In genomic region chr10:132052124-132052523, GRCh38 we compare ENCODE assay signal across 1 cellular context.
A peak's percentile ranks its signal among the peaks of the same experiment; 100 is the strongest.
TF ChIP-seq lines count a peak whose summit lies in the region.

No MANE protein-coding gene starts in this region.

TF ChIP-seq in A549, 52 proteins besides CTCF, POLR2A, EP300 and RAD21 (continued from another document):
- TF ChIP-seq REST (IDR thresholded peaks at IDR 0.05) (no peak), TFCP2L1 (CRISPR knock-in tag; IDR thresholded peaks at IDR 0.05) (no peak), HEYL (CRISPR knock-in tag; IDR thresholded peaks at IDR 0.05) (no peak), SREBF2 (IDR thresholded peaks at IDR 0.05) (no peak), USF2 (IDR thresholded peaks at IDR 0.05) (no peak), MAFK (IDR thresholded peaks at IDR 0.05; ENCODE audit: partially characterized antibody) (no peak), KDM1A (IDR thresholded peaks at IDR 0.05; ENCODE audit: low read depth) (peak; percentile 98), ZFP36 (IDR thresholded peaks at IDR 0.05; ENCODE audit: borderline replicate concordance, partially characterized antibody) (no peak), RFX5 (IDR thresholded peaks at IDR 0.05) (no peak), MYC (IDR thresholded peaks at IDR 0.05; ENCODE audit: borderline replicate concordance, low read length) (no peak), EHMT2 (IDR thresholded peaks at IDR 0.05; ENCODE audit: low read depth) (no peak), PHF8 (IDR thresholded peaks at IDR 0.05; ENCODE audit: borderline replicate concordance, low read depth) (no peak), CEBPB (IDR thresholded peaks at IDR 0.05) (no peak), CHD4 (IDR thresholded peaks at IDR 0.05; ENCODE audit: borderline replicate concordance) (no peak)
